Comparison of ENCODE assay signal across 21 cellular contexts in the genomic region with DNA sequence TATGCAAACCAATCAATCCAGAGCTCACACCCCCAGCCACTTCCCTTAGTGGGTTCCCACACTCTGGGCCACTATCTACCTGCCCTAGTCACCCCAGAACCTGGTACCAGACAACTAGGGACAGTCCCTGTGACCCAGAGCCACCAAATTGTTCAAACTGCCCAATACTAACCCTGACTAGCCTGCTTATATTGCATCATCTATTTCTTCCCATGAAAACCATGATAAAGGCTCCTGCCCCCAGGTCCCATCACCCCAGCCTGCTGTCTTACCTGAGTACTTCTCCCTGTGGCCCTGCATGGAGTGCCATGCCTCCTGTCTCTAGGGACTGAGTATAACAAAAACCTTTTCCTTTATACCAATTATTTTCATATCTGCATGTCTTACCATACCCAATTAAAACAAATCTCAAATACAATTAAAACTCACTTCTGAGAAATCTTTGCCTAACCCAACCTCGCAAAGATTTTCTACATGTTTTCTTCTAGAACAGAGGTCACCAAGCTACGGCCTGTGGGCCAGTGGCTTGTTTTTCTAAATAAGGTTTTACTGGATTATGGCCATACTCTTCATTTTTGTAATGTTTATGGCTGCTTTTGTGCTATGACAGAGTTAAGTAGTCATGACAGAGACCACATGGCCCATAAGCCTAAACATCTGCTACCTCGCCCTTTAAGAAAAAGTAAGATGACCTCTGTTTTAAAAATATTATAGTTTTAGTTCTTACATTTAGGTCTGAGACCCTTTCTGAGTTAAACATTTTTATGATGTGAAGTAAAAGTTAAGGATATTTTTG. TPM values are rescaled to one million over a fixed set of nuclear protein-coding genes. Genes with fewer than 3 reads are reported as not detected.
A peak's percentile ranks its signal among the peaks of the same experiment; 100 is the strongest.
DNase-seq lines count a peak whose midpoint lies in the region; ATAC-seq and TF ChIP-seq lines count a peak whose summit lies in the region.
"Had no signal": no experiment of that assay in that cellular context is flagged by ENCODE, and none has a peak within 500 bp of the region (broad histone marks: within the 10 kb centered on the region; RNA-seq: fewer than 3 reads in every experiment).

No MANE protein-coding gene starts in this region.

- H3K9me3 ChIP-seq in breast epithelium, result peaks cover 0 to 6% of the 10 kb centered on the region in 2 donors
- peaks cover 16% of the 10 kb centered on the region; the same call in 1 of the 2 replicates for H3K9me3 ChIP-seq in Panc1 (ENCODE audit: control insufficient read depth, insufficient read depth, low read depth, low read length)
- H3K9me3 ChIP-seq: HAP-1 had no signal

- DNase-seq in MCF 10A (ENCODE audit: unreplicated experiment) (no peak), breast epithelium (ENCODE audit: low spot score in 2 of 2) (no peak), Panc1 (ENCODE audit: low read depth, low spot score) (no peak), fibroblast of villous mesenchyme (ENCODE audit: low read depth) (peak; percentile 91), hippocampal formation (lab: John Stamatoyannopoulos, UW) (no peak), 8988T (no peak), type B pancreatic cell (ENCODE audit: extremely low spot score, unreplicated experiment) (no peak)
- DNase-seq in stimulated activated effector memory CD8-positive, alpha-beta T cell treated with anti-CD3 and anti-CD28 coated beads, Interleukin-12 subunit alpha, Interleukin-12 subunit beta, amount 100 ng/mL, for 72 hours (ENCODE audit: low spot score in 2 of 2), result no peak
- DNase-seq: CD4-positive, CD25-positive, alpha-beta regulatory T cell; DND-41; Karpas-422; NCI-H1694 treated with DMSO at 0.1 percent for 48 hours; NCI-H2081 treated with DMSO at 0.1 percent for 48 hours; NCI-H2171 treated with DMSO at 0.1 percent for 48 hours; NCI-H524 treated with DMSO at 0.1 percent for 48 hours; NCI-H82 had no signal

- H3K27ac Mint-ChIP-seq in MCF 10A (ENCODE audit: low read depth, unreplicated experiment) (peak overlapping the region; percentile 52), type B pancreatic cell (no peak overlapping the region)
- H3K27ac Mint-ChIP-seq in stimulated activated effector memory CD8-positive, alpha-beta T cell treated with anti-CD3 and anti-CD28 coated beads, Interleukin-12 subunit alpha, Interleukin-12 subunit beta, amount 100 ng/mL, for 72 hours, result peak overlapping the region; percentile 99
- H3K27ac Mint-ChIP-seq: IgD-negative memory B cell had no signal

- H3K27me3 Mint-ChIP-seq in MCF 10A (ENCODE audit: insufficient read depth, unreplicated experiment), result no peaks in the 10 kb centered on the region
- H3K27me3 Mint-ChIP-seq in type B pancreatic cell, result no peaks in the 10 kb centered on the region

- in situ Hi-C loops in Panc1 (cut with HindIII; ENCODE audit: low pct_unique_long_range_greater_than_20kb, low sequenced_read_pairs), result no loop called here

- H3K4me1 Mint-ChIP-seq in MCF 10A (ENCODE audit: insufficient read depth, unreplicated experiment) (no peaks in the 10 kb centered on the region), type B pancreatic cell (ENCODE audit: unreplicated experiment) (no peaks in the 10 kb centered on the region)
- H3K4me1 Mint-ChIP-seq in stimulated activated effector memory CD8-positive, alpha-beta T cell treated with anti-CD3 and anti-CD28 coated beads, Interleukin-12 subunit alpha, Interleukin-12 subunit beta, amount 100 ng/mL, for 72 hours, result peaks cover 16% of the 10 kb centered on the region
- H3K4me1 Mint-ChIP-seq: CD4-positive, CD25-positive, alpha-beta regulatory T cell had no signal

- POLR2A ChIA-PET in MCF 10A (lab: Yijun Ruan, JAX) (interaction anchor here (0.7 to 1.6 kb wide), 2 partner anchors 79 to 136 kb away, joined by 3 to 5 read pairs; no protein-coding TSS in a partner anchor), Panc1 (lab: Charles Lee) (no interaction called here)

- H3K4me3 Mint-ChIP-seq in MCF 10A (ENCODE audit: unreplicated experiment) (no peak overlapping the region), type B pancreatic cell (no peak overlapping the region)
- H3K4me3 Mint-ChIP-seq in stimulated activated effector memory CD8-positive, alpha-beta T cell treated with anti-CD3 and anti-CD28 coated beads, Interleukin-12 subunit alpha, Interleukin-12 subunit beta, amount 100 ng/mL, for 72 hours, result no peak overlapping the region
- H3K4me3 Mint-ChIP-seq: IgD-negative memory B cell had no signal

- no peak for ATAC-seq in Panc1
- ATAC-seq in stimulated activated effector memory CD8-positive, alpha-beta T cell treated with anti-CD3 and anti-CD28 coated beads, Interleukin-12 subunit alpha, Interleukin-12 subunit beta, amount 100 ng/mL, for 72 hours, result no peak
- ATAC-seq: GM12878, Right ventricle myocardium inferior had no signal

- CTCF ChIA-PET in MCF 10A (lab: Yijun Ruan, JAX), result interaction anchor here (0.6 kb wide), 2 partner anchors 10 to 17 kb away, joined by 4 to 5 read pairs; no protein-coding TSS in a partner anchor
- CTCF ChIA-PET in Panc1 (lab: Charles Lee), result no interaction called here

- no peak for TF ChIP-seq CTCF in MCF 10A (IDR thresholded peaks at IDR 0.05; ENCODE audit: unreplicated experiment)
- no peak for TF ChIP-seq CTCF in breast epithelium (IDR thresholded peaks at IDR 0.05)
- TF ChIP-seq CTCF in Panc1 (IDR thresholded peaks at IDR 0.05), result no peak
- no peak for TF ChIP-seq CTCF in fibroblast of villous mesenchyme (IDR thresholded peaks at IDR 0.05; ENCODE audit: insufficient read depth, low read depth, low read length)
- TF ChIP-seq CTCF in type B pancreatic cell (conservative IDR thresholded peaks at IDR 0.05), result no peak

- H3K4me3 ChIP-seq in breast epithelium (no peak overlapping the region), Panc1 (ENCODE audit: low read depth in 2 of 2, low read length in 2 of 2) (no peak overlapping the region), fibroblast of villous mesenchyme (ENCODE audit: low read depth, low read length) (no peak overlapping the region)
- H3K4me3 ChIP-seq: GM12878, HAP-1, SJSA1 had no signal

- no peak for TF ChIP-seq POLR2A in breast epithelium (IDR thresholded peaks at IDR 0.05)

- BruUV-seq in MCF 10A (replicated peaks; lab: Mats Ljungman, UMichigan) (no TSS peak), Panc1 (replicated peaks; lab: Mats Ljungman, UMichigan) (no TSS peak)

- H3K36me3 ChIP-seq in breast epithelium (no peaks in the 10 kb centered on the region), Panc1 (ENCODE audit: control insufficient read depth, insufficient read depth, low read length) (no peaks in the 10 kb centered on the region)
- H3K36me3 ChIP-seq: HAP-1, SJSA1 had no signal

- H3K36me3 Mint-ChIP-seq in MCF 10A (ENCODE audit: insufficient read depth, unreplicated experiment) (peaks cover 35% of the 10 kb centered on the region), type B pancreatic cell (no peaks in the 10 kb centered on the region)
- peaks cover 33% of the 10 kb centered on the region for H3K36me3 Mint-ChIP-seq in stimulated activated effector memory CD8-positive, alpha-beta T cell treated with anti-CD3 and anti-CD28 coated beads, Interleukin-12 subunit alpha, Interleukin-12 subunit beta, amount 100 ng/mL, for 72 hours
- H3K36me3 Mint-ChIP-seq: CD4-positive, CD25-positive, alpha-beta regulatory T cell; IgD-negative memory B cell had no signal

- intact Hi-C loops in MCF 10A (cut with micrococcal nuclease) (no loop called here), breast epithelium (cut with DNase I; ENCODE audit: low total_unique reads) (no loop called here), Panc1 (cut with micrococcal nuclease; ENCODE audit: unreplicated experiment) (no loop called here)

- no peaks in the 10 kb centered on the region for H3K27me3 ChIP-seq in breast epithelium
- H3K27me3 ChIP-seq in Panc1 (ENCODE audit: control insufficient read depth, insufficient read depth, low read length), result no peaks in the 10 kb centered on the region
- H3K27me3 ChIP-seq: SJSA1 had no signal

- H3K9me3 Mint-ChIP-seq in MCF 10A (ENCODE audit: unreplicated experiment) (no peaks in the 10 kb centered on the region), type B pancreatic cell (no peaks in the 10 kb centered on the region)
- H3K9me3 Mint-ChIP-seq in stimulated activated effector memory CD8-positive, alpha-beta T cell treated with anti-CD3 and anti-CD28 coated beads, Interleukin-12 subunit alpha, Interleukin-12 subunit beta, amount 100 ng/mL, for 72 hours, result peaks cover 10% of the 10 kb centered on the region

- H3K4me1 ChIP-seq in breast epithelium, result no peaks in the 10 kb centered on the region
- no peaks in the 10 kb centered on the region for H3K4me1 ChIP-seq in Panc1 (ENCODE audit: control insufficient read depth, insufficient read depth, low read length)
- H3K4me1 ChIP-seq: HAP-1 had no signal

- H3K27ac ChIP-seq in breast epithelium, result no peak overlapping the region
- peak overlapping the region; percentile 41; the same call in 1 of the 2 replicates for H3K27ac ChIP-seq in Panc1 (ENCODE audit: low read length)
- H3K27ac ChIP-seq: SJSA1 had no signal

RNA-seq across cellular contexts. Expression of gene NID1, which starts 31.0 kb away (rescaled TPM):
- total RNA-seq in MCF 10A (2022) (0.10 and 0.16 TPM in 2 replicates), breast epithelium (100 to 1,000 TPM in 2 of 3 donors, 10 to 100 TPM in 1; 60.3 to 288 (median 154) TPM), Panc1 (2021; ENCODE audit: unreplicated experiment) (89.3 TPM), fibroblast of villous mesenchyme (204 and 211 TPM in 2 replicates), type B pancreatic cell (ENCODE audit: low replicate concordance) (12.4 and 65.6 TPM in 2 replicates)
- 83.4 TPM for polyA plus RNA-seq in Panc1 (2012; ENCODE audit: insufficient read length)
- polyA plus RNA-seq: CD4-positive, CD25-positive, alpha-beta regulatory T cell; IgD-negative memory B cell had no signal

RNA-seq across cellular contexts. Expression of gene GPR137B, which starts 46.4 kb away (rescaled TPM):
- total RNA-seq in MCF 10A (2022) (8.4 and 15.0 TPM in 2 replicates), breast epithelium (10 to 100 TPM; 24.1 to 29.6 (median 25.6) TPM), Panc1 (2021; ENCODE audit: unreplicated experiment) (25.3 TPM), fibroblast of villous mesenchyme (11.6 and 13.0 TPM in 2 replicates), type B pancreatic cell (ENCODE audit: low replicate concordance) (16.0 and 24.6 TPM in 2 replicates)
- 31.1 TPM for polyA plus RNA-seq in Panc1 (2012; ENCODE audit: insufficient read length)

Comparison
In these comparisons a context has a peak if more than half of its experiments do, and no peak if none do; other contexts are left out.
1. RNA of gene NID1, which starts 31.0 kb away (total RNA-seq): 204 to 211 TPM in fibroblast of villous mesenchyme, 60.3 to 288 TPM in breast epithelium, 89.3 TPM in Panc1 (single experiment) and 12.4 to 65.6 TPM in type B pancreatic cell; 0.10 to 0.16 TPM in MCF 10A; every median in the first group is over 10 times any median in the second.